29 cellular contexts compared by ENCODE assay signal in the genomic region with DNA sequence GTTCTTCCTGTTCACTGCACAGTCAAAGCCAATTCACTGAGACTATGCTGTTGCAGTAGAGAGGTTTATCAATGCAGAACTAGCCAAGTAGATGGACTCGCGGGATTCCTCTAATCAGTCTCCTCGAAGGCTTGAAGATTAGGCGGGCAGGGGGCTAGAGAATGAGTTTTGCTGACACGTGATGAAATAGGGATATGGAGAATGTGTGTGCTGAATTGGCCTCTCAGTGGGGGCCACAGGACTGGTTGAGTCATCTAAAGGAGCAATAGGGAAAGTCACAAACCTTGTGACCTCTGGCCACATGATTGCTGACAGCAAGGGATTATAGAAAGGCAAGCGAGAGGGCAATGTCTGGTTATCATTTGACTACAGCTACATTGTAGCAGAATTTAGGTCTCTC. TPM values are rescaled to one million over a fixed set of nuclear protein-coding genes. Genes with fewer than 3 reads are reported as not detected.
"Had no signal": no experiment of that assay in that cellular context is flagged by ENCODE, and none has a peak within 500 bp of the region (broad histone marks: within the 10 kb centered on the region; RNA-seq: fewer than 3 reads in every experiment).

No MANE protein-coding gene starts in this region.

- H3K4me2 ChIP-seq: neural progenitor cell, smooth muscle cell had no signal

- ATAC-seq: naive thymus-derived CD4-positive, alpha-beta T cell; natural killer cell; psoas muscle; right cardiac atrium; sciatic nerve; stimulated activated memory B cell treated with anti-CD40 and anti-IgM and Interleukin-4, amounts not matched to agents 10 μg/mL and 1 μg/mL and 100 μg/mL, for 72 hours; stimulated activated naive CD8-positive, alpha-beta T cell treated with anti-CD3 and anti-CD28 coated beads, Interleukin-15, amount 100 ng/mL, for 72 hours; stimulated activated naive CD8-positive, alpha-beta T cell treated with anti-CD3 and anti-CD28 coated beads, Interleukin-15, Interleukin-2, amounts not matched to agents 100 U/mL and 50 U/mL, for 24 hours; upper lobe of right lung had no signal

- H3K27me3 ChIP-seq: neural progenitor cell, ovary, spleen, suprapubic skin, testis, tibial artery, transverse colon, upper lobe of right lung, vagina had no signal

- H3K9ac ChIP-seq: neural progenitor cell, parathyroid adenoma had no signal

- H3K9me3 ChIP-seq: psoas muscle, testis, upper lobe of right lung, vagina had no signal

- H3K4me3 ChIP-seq: neural progenitor cell, ovary, psoas muscle, skin epidermis, smooth muscle cell, spleen, suprapubic skin, testis, tibial artery, transverse colon, upper lobe of right lung, vagina had no signal

- H3K36me3 ChIP-seq: neural progenitor cell, ovary, spleen, suprapubic skin, transverse colon, upper lobe of right lung, vagina had no signal

- DNase-seq: naive thymus-derived CD4-positive, alpha-beta T cell; natural killer cell; occipital lobe; ovary; posterior cingulate gyrus; psoas muscle; right cardiac atrium; spleen; stimulated activated CD4-positive, alpha-beta T cell treated with anti-CD3 and anti-CD28 coated beads, Interleukin-12 subunit alpha, Interleukin-12 subunit beta, amount 100 ng/mL, for 4 hours; stimulated activated CD4-positive, alpha-beta T cell treated with anti-CD3 and anti-CD28 coated beads, Interleukin-1b, Interleukin-23, amount 100 ng/mL, for 48 hours; stimulated activated CD4-positive, alpha-beta T cell treated with anti-CD3 and anti-CD28 coated beads, Interleukin-4, amount 100 ng/mL, for 1 hour; stimulated activated CD4-positive, alpha-beta T cell treated with anti-CD3 and anti-CD28 coated beads, Interleukin-4, amount 100 ng/mL, for 4 hours; stimulated activated CD8-positive, alpha-beta memory T cell treated with anti-CD3 and anti-CD28 coated beads, Interleukin-4, amount 100 ng/mL, for 48 hours; stimulated activated naive CD4-positive, alpha-beta T cell; stimulated activated naive CD8-positive, alpha-beta T cell treated with anti-CD3 and anti-CD28 coated beads, Interleukin-15, amount 100 ng/mL, for 72 hours; stimulated activated naive CD8-positive, alpha-beta T cell treated with anti-CD3 and anti-CD28 coated beads, Interleukin-15, Interleukin-2, amounts not matched to agents 100 U/mL and 50 U/mL, for 24 hours; substantia nigra; testis; tibial artery; transverse colon; upper lobe of right lung had no signal

- H3K4me1 ChIP-seq: neural progenitor cell, parathyroid adenoma, psoas muscle, spleen, suprapubic skin, testis, tibial artery, transverse colon, upper lobe of right lung, vagina had no signal

- H3K27ac ChIP-seq: neural progenitor cell, ovary, parathyroid adenoma, psoas muscle, skin epidermis, spleen, suprapubic skin, testis, tibial artery, transverse colon, upper lobe of right lung, vagina had no signal

- H2AFZ ChIP-seq: neural progenitor cell, parathyroid adenoma had no signal

RNA-seq across cellular contexts. Expression of a gene that starts 12.7 kb away (rescaled TPM):
- total RNA-seq: natural killer cell had no signal
- polyA plus RNA-seq: naive thymus-derived CD4-positive, alpha-beta T cell had no signal

RNA-seq across cellular contexts. Expression of a gene that starts 38.0 kb away (rescaled TPM):
- total RNA-seq: naive thymus-derived CD4-positive, alpha-beta T cell; natural killer cell; smooth muscle cell had no signal
- polyA plus RNA-seq: naive thymus-derived CD4-positive, alpha-beta T cell had no signal
